26 cellular contexts compared by ENCODE assay signal in the genomic region with DNA sequence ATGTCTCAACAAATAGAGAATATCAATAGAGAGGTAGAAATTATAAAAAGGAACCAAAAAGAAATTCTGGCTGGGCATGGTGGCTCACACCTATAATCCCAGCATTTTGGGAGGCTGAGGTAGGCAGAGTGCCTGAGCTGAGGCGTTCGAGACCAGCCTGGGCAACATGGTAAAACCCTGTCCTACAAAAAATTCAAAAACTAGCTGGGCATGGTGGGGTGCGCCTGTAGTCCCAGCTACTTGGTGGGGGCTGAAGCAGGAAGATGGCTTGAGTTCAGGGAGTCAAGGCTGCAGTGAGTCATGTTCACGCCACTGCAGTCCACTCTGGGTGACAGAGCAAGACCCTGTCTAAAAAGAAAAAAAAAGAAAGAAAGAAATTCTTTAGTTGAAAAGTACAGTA.
"Had no signal": no experiment of that assay in that cellular context is flagged by ENCODE, and none has a peak within 500 bp of the region (broad histone marks: within the 10 kb centered on the region; RNA-seq: fewer than 3 reads in every experiment).

No MANE protein-coding gene starts in this region.

- H3K27ac ChIP-seq: coronary artery, heart right ventricle, lower lobe of right lung, neutrophil, parathyroid adenoma, thoracic aorta, tibial nerve, upper lobe of left lung, uterus had no signal

- H3K27ac Mint-ChIP-seq: natural killer cell; progenitor cell of endocrine pancreas; stimulated activated effector memory CD8-positive, alpha-beta T cell treated with anti-CD3 and anti-CD28 coated beads, Interleukin-12 subunit alpha, Interleukin-12 subunit beta, amount 100 ng/mL, for 72 hours had no signal

- H3K4me3 ChIP-seq: coronary artery, esophagus squamous epithelium, heart right ventricle, lower lobe of right lung, smooth muscle cell, thoracic aorta, tibial nerve, upper lobe of left lung, uterus had no signal

- DNase-seq: dermis blood vessel endothelial cell; effector memory CD4-positive, alpha-beta T cell; esophagus squamous epithelium; foreskin melanocyte; glutamatergic neuron; heart right ventricle; hippocampal formation; left ventricle myocardium superior; lower lobe of right lung; natural killer cell; stimulated activated CD4-positive, alpha-beta T cell treated with anti-CD3 and anti-CD28 coated beads, Interleukin-2, amount 100 ng/mL, for 24 hours; stimulated activated CD4-positive, alpha-beta T cell treated with anti-CD3 and anti-CD28 coated beads, Interleukin-4, amount 100 ng/mL, for 24 hours; stimulated activated naive CD8-positive, alpha-beta T cell treated with anti-CD3 and anti-CD28 coated beads, Interleukin-15, Interleukin-2, amounts not matched to agents 100 U/mL and 50 U/mL, for 24 hours; upper lobe of left lung; uterus had no signal

- ATAC-seq: heart right ventricle; left ventricle myocardium superior; lower lobe of right lung; natural killer cell; sciatic nerve; stimulated activated effector memory CD8-positive, alpha-beta T cell treated with anti-CD3 and anti-CD28 coated beads, Interleukin-12 subunit alpha, Interleukin-12 subunit beta, amount 100 ng/mL, for 72 hours; stimulated activated naive CD8-positive, alpha-beta T cell treated with anti-CD3 and anti-CD28 coated beads, Interleukin-15, Interleukin-2, amounts not matched to agents 100 U/mL and 50 U/mL, for 24 hours had no signal

- H3K4me3 Mint-ChIP-seq: natural killer cell; stimulated activated effector memory CD8-positive, alpha-beta T cell treated with anti-CD3 and anti-CD28 coated beads, Interleukin-12 subunit alpha, Interleukin-12 subunit beta, amount 100 ng/mL, for 72 hours had no signal

- H3K9me3 Mint-ChIP-seq: stimulated activated effector memory CD8-positive, alpha-beta T cell treated with anti-CD3 and anti-CD28 coated beads, Interleukin-12 subunit alpha, Interleukin-12 subunit beta, amount 100 ng/mL, for 72 hours had no signal

- H3K4me1 ChIP-seq: heart right ventricle, lower lobe of right lung, parathyroid adenoma, upper lobe of left lung had no signal

- H3K36me3 ChIP-seq: uterus had no signal

- FAIRE-seq: endothelial cell of umbilical vein, islet of Langerhans had no signal

- H3K27me3 Mint-ChIP-seq: progenitor cell of endocrine pancreas had no signal

- H3K27me3 ChIP-seq: esophagus squamous epithelium, heart right ventricle, neutrophil, tibial nerve, upper lobe of left lung, uterus had no signal

- H3K9me3 ChIP-seq: esophagus squamous epithelium, neutrophil, upper lobe of left lung, uterus had no signal
